27 cellular contexts compared by ENCODE assay signal in genomic region chr15:58962662-58963565, GRCh38. TPM values are rescaled to one million over a fixed set of nuclear protein-coding genes. Genes with fewer than 3 reads are reported as not detected.
A peak's percentile ranks its signal among the peaks of the same experiment; 100 is the strongest.
DNase-seq lines count a peak whose midpoint lies in the region; ATAC-seq and TF ChIP-seq lines count a peak whose summit lies in the region.
"Had no signal": no experiment of that assay in that cellular context is flagged by ENCODE, and none has a peak within 500 bp of the region (broad histone marks: within the 10 kb centered on the region; RNA-seq: fewer than 3 reads in every experiment).

No MANE protein-coding gene starts in this region.

- intact Hi-C loops in PC-9 (cut with micrococcal nuclease; ENCODE audit: unreplicated experiment) (no loop called here), natural killer cell (cut with micrococcal nuclease) (no loop called here)

- peak overlapping the region; percentile 84 for H3K27ac ChIP-seq in PC-9
- no peak overlapping the region for H3K27ac ChIP-seq in osteoblast (ENCODE audit: low read depth, low read length)
- H3K27ac ChIP-seq: heart left ventricle, right lobe of liver, testis had no signal

- H3K27me3 ChIP-seq in PC-9 (ENCODE audit: insufficient read depth, low read depth), result no peaks in the 10 kb centered on the region
- H3K27me3 ChIP-seq in osteoblast (ENCODE audit: insufficient read depth, low read length), result no peaks in the 10 kb centered on the region
- H3K27me3 ChIP-seq in HAP-1 (ENCODE audit: low read depth), result no peaks in the 10 kb centered on the region
- H3K27me3 ChIP-seq in H7 (ENCODE audit: control insufficient read depth, insufficient read depth, low read length), result no peaks in the 10 kb centered on the region
- H3K27me3 ChIP-seq: heart left ventricle, right lobe of liver, testis had no signal

- H3K4me3 ChIP-seq in PC-9 (no peak overlapping the region), choroid plexus epithelial cell (ENCODE audit: low read depth, low read length) (no peak overlapping the region), osteoblast (ENCODE audit: insufficient read depth, low read length) (no peak overlapping the region), HAP-1 (no peak overlapping the region), H7 (ENCODE audit: insufficient read depth, low read depth, low read length) (no peak overlapping the region)
- H3K4me3 ChIP-seq: heart left ventricle, right lobe of liver, testis had no signal

- in situ Hi-C loops in HAP-1 (cut with MboI; ENCODE audit: low sequenced_read_pairs), result no loop called here

- H3K36me3 Mint-ChIP-seq in natural killer cell, result no peaks in the 10 kb centered on the region
- H3K36me3 Mint-ChIP-seq: brain, memory B cell had no signal

- H3K9me3 ChIP-seq in PC-9 (ENCODE audit: insufficient read depth, low read depth), result no peaks in the 10 kb centered on the region
- no peaks in the 10 kb centered on the region for H3K9me3 ChIP-seq in osteoblast (ENCODE audit: low read depth, low read length)
- no peaks in the 10 kb centered on the region for H3K9me3 ChIP-seq in HAP-1
- H3K9me3 ChIP-seq: heart left ventricle, right lobe of liver, testis had no signal

- no peak for TF ChIP-seq CTCF in PC-9 (conservative IDR thresholded peaks at IDR 0.05)
- no peak for TF ChIP-seq CTCF in choroid plexus epithelial cell (conservative IDR thresholded peaks at IDR 0.05; ENCODE audit: low read depth, low read length)
- TF ChIP-seq CTCF in osteoblast (IDR thresholded peaks at IDR 0.05; ENCODE audit: extremely low read depth, low read depth, low read length), result no peak
- TF ChIP-seq CTCF in natural killer cell (IDR thresholded peaks at IDR 0.05), result no peak
- TF ChIP-seq CTCF in GM10266 (IDR thresholded peaks at IDR 0.05; ENCODE audit: control insufficient read depth, insufficient read depth, low read depth, missing control alignments), result no peak

- H3K27ac Mint-ChIP-seq in natural killer cell, result no peak overlapping the region
- H3K27ac Mint-ChIP-seq: activated CD8-positive, alpha-beta T cell treated with anti-CD3 and anti-CD28 coated beads for 36 hours; brain; memory B cell had no signal

- peak overlapping the region; percentile 52 for H3K4me2 ChIP-seq in PC-9
- H3K4me2 ChIP-seq in osteoblast (ENCODE audit: insufficient read depth, low read length), result no peak overlapping the region

- H3K36me3 ChIP-seq in PC-9 (ENCODE audit: low read depth) (no peaks in the 10 kb centered on the region), osteoblast (ENCODE audit: insufficient read depth, low read length) (no peaks in the 10 kb centered on the region), HAP-1 (replicated peaks) (no peaks in the 10 kb centered on the region), H7 (replicated peaks; ENCODE audit: control insufficient read depth, insufficient read depth, low read length) (no peaks in the 10 kb centered on the region)
- H3K36me3 ChIP-seq: heart left ventricle, right lobe of liver had no signal

- CTCF ChIA-PET in PC-9 (lab: Charles Lee), result no interaction called here

- peaks cover 4 to 8% of the 10 kb centered on the region in 2 donors for H3K27me3 Mint-ChIP-seq in natural killer cell (ENCODE audit: low read depth in 2 of 2)
- H3K27me3 Mint-ChIP-seq: activated CD8-positive, alpha-beta T cell treated with anti-CD3 and anti-CD28 coated beads for 36 hours; memory B cell had no signal

- H3K4me1 ChIP-seq in PC-9 (replicated peaks; ENCODE audit: insufficient read depth), result peaks cover 19% of the 10 kb centered on the region
- H3K4me1 ChIP-seq in osteoblast (ENCODE audit: insufficient read depth, low read length), result peaks cover 13% of the 10 kb centered on the region
- no peaks in the 10 kb centered on the region for H3K4me1 ChIP-seq in HAP-1
- H3K4me1 ChIP-seq: heart left ventricle, right lobe of liver, testis had no signal

- BruUV-seq in PC-9 (replicated peaks; lab: Mats Ljungman, UMichigan), result no TSS peak

- POLR2A ChIA-PET in PC-9 (lab: Charles Lee; ENCODE audit: unreplicated experiment), result interaction anchor here (0.5 to 0.7 kb wide), 3 partner anchors 8 to 27 kb away, joined by 3 to 4 read pairs (median 3); partner anchors contain the start of gene RNF111

- H4K20me1 ChIP-seq in PC-9 (ENCODE audit: insufficient read depth) (no peaks in the 10 kb centered on the region), osteoblast (ENCODE audit: insufficient read depth, low read length) (no peaks in the 10 kb centered on the region)

- no peaks in the 10 kb centered on the region for H3K9me3 Mint-ChIP-seq in natural killer cell
- H3K9me3 Mint-ChIP-seq: activated CD8-positive, alpha-beta T cell treated with anti-CD3 and anti-CD28 coated beads for 36 hours; brain; memory B cell had no signal

- peak; percentile 40 for DNase-seq in GM03348 (ENCODE audit: low spot score)
- peak in 1 of 2 experiments; percentile 83 for DNase-seq in PC-9
- peak; percentile 17 for DNase-seq in choroid plexus epithelial cell (ENCODE audit: low read depth)
- peak; percentile 6 for DNase-seq in osteoblast (ENCODE audit: insufficient read length, low spot score, missing footprints)
- DNase-seq in natural killer cell, result no peak
- no peak for DNase-seq in GM10266 (ENCODE audit: extremely low spot score)
- no peak for DNase-seq in HAP-1 (ENCODE audit: low spot score in 2 of 2)
- no peak for DNase-seq in H7
- DNase-seq: activated CD8-positive, alpha-beta T cell treated with anti-CD3 and anti-CD28 coated beads for 36 hours; C1 segment of cervical spinal cord; COR-L47; DMS79 treated with DMSO at 0.1 percent for 48 hours; GOT3; heart left ventricle; KBM-7; left cardiac atrium; MM.1S; NCI-H1417; NCI-H2081; NCI-H345; NCI-H774; right lobe of liver; stimulated activated CD4-positive, alpha-beta T cell treated with anti-CD3 and anti-CD28 coated beads, Interleukin-15, amount 100 ng/mL, for 24 hours; stimulated activated naive CD4-positive, alpha-beta T cell treated with Interleukin-2 at 50 U/mL for 16 hours; testis had no signal

- no peak overlapping the region; the same call in 1 of the 2 replicates for H2AFZ ChIP-seq in PC-9
- no peak overlapping the region for H2AFZ ChIP-seq in osteoblast (ENCODE audit: low read length)

- no peaks in the 10 kb centered on the region for H3K9me2 ChIP-seq in PC-9 (ENCODE audit: insufficient read depth)

- no peak overlapping the region for H3K4me3 Mint-ChIP-seq in natural killer cell
- H3K4me3 Mint-ChIP-seq: activated CD8-positive, alpha-beta T cell treated with anti-CD3 and anti-CD28 coated beads for 36 hours; brain; memory B cell had no signal

- no peaks in the 10 kb centered on the region for H3K4me1 Mint-ChIP-seq in natural killer cell
- H3K4me1 Mint-ChIP-seq: brain had no signal

- no peaks in the 10 kb centered on the region for H3K79me2 ChIP-seq in PC-9 (ENCODE audit: low read depth)
- no peaks in the 10 kb centered on the region for H3K79me2 ChIP-seq in osteoblast (ENCODE audit: insufficient read depth, low read length)

- H3F3A ChIP-seq in PC-9 (ENCODE audit: insufficient read depth, low read depth), result peaks cover 20% of the 10 kb centered on the region

- no peak for ATAC-seq in natural killer cell
- ATAC-seq: activated CD8-positive, alpha-beta T cell treated with anti-CD3 and anti-CD28 coated beads for 36 hours; heart left ventricle; left cardiac atrium; right lobe of liver had no signal

RNA-seq across cellular contexts. Expression of gene RNF111, which starts 24.5 kb away (rescaled TPM):
- total RNA-seq in PC-9 (2021) (30.2 and 37.7 TPM in 2 replicates), osteoblast (21.4 and 27.4 TPM in 2 replicates), natural killer cell (10 to 100 TPM; 39.4 to 53.1 (median 46.0) TPM)
- total RNA-seq in H7 (2014; rRNA removed; shearing (Covaris generic)), result 13.8 and 19.0 TPM in 2 replicates

RNA-seq across cellular contexts. Expression of gene SLTM, which starts 29.4 kb away (rescaled TPM):
- total RNA-seq in PC-9 (2021) (81.4 and 110 TPM in 2 replicates), osteoblast (71.3 and 77.8 TPM in 2 replicates), natural killer cell (100 to 1,000 TPM; 206 to 226 (median 223) TPM)
- 56.4 and 69.7 TPM in 2 replicates for total RNA-seq in H7 (2014; rRNA removed; shearing (Covaris generic))

Comparison
In these comparisons a context has a peak if more than half of its experiments do, and no peak if none do; other contexts are left out.
1. DNase-seq: peak in GM03348 (single experiment), choroid plexus epithelial cell (single experiment) and osteoblast (single experiment); none in natural killer cell (single experiment), GM10266 (single experiment), HAP-1 (0 of 2) and H7 (single experiment).